8 cellular contexts compared by ENCODE assay signal in the genomic region with DNA sequence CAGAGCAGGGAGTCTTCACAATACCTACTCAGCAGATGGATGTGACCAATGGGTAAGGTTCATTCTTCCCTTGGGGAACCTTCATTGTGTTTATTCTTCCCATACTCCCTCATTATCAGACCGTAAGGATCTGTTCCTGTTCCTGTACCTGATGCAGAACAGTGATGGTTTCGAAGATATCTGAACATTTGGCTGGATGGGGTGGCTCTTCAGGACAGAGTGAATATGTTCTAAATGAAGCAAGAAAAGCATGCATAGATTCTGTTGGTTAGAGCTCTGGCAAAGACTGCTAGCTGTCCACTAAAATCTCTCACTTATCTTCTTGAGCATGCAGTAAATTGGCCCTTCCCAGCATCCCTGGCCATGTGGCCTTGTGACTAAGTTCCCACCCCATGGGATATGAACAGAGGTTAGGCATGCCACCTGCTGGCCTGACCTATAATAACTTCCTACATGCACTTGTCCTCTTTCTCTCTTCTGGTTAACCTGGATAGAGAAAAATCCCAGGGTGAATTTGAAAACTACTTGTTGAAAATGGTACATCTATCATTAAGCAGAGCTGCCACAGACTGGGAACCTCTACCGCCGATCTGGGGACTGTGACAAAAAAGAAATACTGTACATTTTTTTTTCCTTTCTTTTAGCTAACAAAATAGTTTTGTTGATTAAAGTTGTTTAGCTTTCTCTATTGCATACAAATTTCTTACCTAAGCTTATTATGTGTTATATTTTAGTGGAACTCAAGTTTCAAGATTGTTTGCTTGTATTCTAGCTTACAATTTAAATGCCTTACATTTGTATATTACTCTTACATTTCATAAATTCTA.
DNase-seq lines count a peak whose midpoint lies in the region; ATAC-seq, FAIRE-seq and TF ChIP-seq lines count a peak whose summit lies in the region.

No MANE protein-coding gene starts in this region.

- no TSS peak for BruUV-seq in OCI-LY7 (replicated peaks; lab: Mats Ljungman, UMichigan)

- no peaks in the 10 kb centered on the region for H4K20me1 ChIP-seq in OCI-LY7 (ENCODE audit: insufficient read depth, low read length)

- no peak overlapping the region for H3K27ac Mint-ChIP-seq in activated T-cell treated with anti-CD3 and anti-CD28 coated beads, Interleukin-2, amount 50 U/mL, for 72 hours

- CTCF ChIA-PET in OCI-LY7 (lab: Charles Lee; ENCODE audit: unreplicated experiment), result no interaction called here

- TF ChIP-seq CTCF in OCI-LY7 (conservative IDR thresholded peaks at IDR 0.05; ENCODE audit: low read length) (peak; percentile 84), pancreas (IDR thresholded peaks at IDR 0.05) (peak; percentile 13 to 50 (median 32))

- H3K9me2 ChIP-seq in OCI-LY7 (ENCODE audit: insufficient read depth, low read length), result no peaks in the 10 kb centered on the region

- H3K27ac ChIP-seq in OCI-LY7 (ENCODE audit: low read depth, low read length, poor library complexity, severe bottlenecking) (no peak overlapping the region), pancreas (no peak overlapping the region)

- H3K4me3 Mint-ChIP-seq in activated T-cell treated with anti-CD3 and anti-CD28 coated beads, Interleukin-2, amount 50 U/mL, for 72 hours, result no peak overlapping the region

- H3K9me3 Mint-ChIP-seq in activated T-cell treated with anti-CD3 and anti-CD28 coated beads, Interleukin-2, amount 50 U/mL, for 72 hours, result no peaks in the 10 kb centered on the region

- POLR2A ChIA-PET in OCI-LY7 (lab: Charles Lee), result interaction anchor here (0.9 to 1.2 kb wide), 2 partner anchors 59 to 88 kb away, joined by 3 read pairs; no protein-coding TSS in a partner anchor

- no peak overlapping the region for H3K4me3 ChIP-seq in OCI-LY7 (ENCODE audit: low read depth, low read length, poor library complexity, severe bottlenecking)
- no peak overlapping the region for H3K4me3 ChIP-seq in pancreas

- intact Hi-C loops in OCI-LY7 (cut with micrococcal nuclease; ENCODE audit: unreplicated experiment), result loop anchor here (1.0 kb wide), 1 partner anchor 561 kb away; no protein-coding TSS in a partner anchor
- intact Hi-C loops in pancreas (cut with DNase I), result loop anchor here in 1 of 3 donors (10.0 kb wide), 1 partner anchor 566 kb away; no protein-coding TSS in a partner anchor

- peak; percentile 28 for FAIRE-seq in frontal cortex (lab: Jason Lieb, UNC)
- FAIRE-seq in pancreas (lab: Jason Lieb, UNC), result no peak

- H3K4me1 Mint-ChIP-seq in activated T-cell treated with anti-CD3 and anti-CD28 coated beads, Interleukin-2, amount 50 U/mL, for 72 hours (ENCODE audit: low read depth), result peaks cover 7% of the 10 kb centered on the region

- H3K4me2 ChIP-seq in OCI-LY7 (ENCODE audit: low read length), result no peak overlapping the region

- H3K27me3 Mint-ChIP-seq in activated T-cell treated with anti-CD3 and anti-CD28 coated beads, Interleukin-2, amount 50 U/mL, for 72 hours (ENCODE audit: low read depth), result peaks cover 5% of the 10 kb centered on the region

- H3K36me3 Mint-ChIP-seq in activated T-cell treated with anti-CD3 and anti-CD28 coated beads, Interleukin-2, amount 50 U/mL, for 72 hours (ENCODE audit: insufficient read depth in 2 of 2), result no peaks in the 10 kb centered on the region

- H3K27me3 ChIP-seq in pancreas, result peaks cover 0 to 4% (median 0%) of the 10 kb centered on the region in 4 donors

- H3K36me3 ChIP-seq in OCI-LY7 (ENCODE audit: insufficient read depth, low read length) (no peaks in the 10 kb centered on the region), pancreas (no peaks in the 10 kb centered on the region)

- H2AFZ ChIP-seq in OCI-LY7 (ENCODE audit: low read length), result no peak overlapping the region

- DNase-seq in DMS114 treated with DMSO at 0.1 percent for 48 hours (lab: John Stamatoyannopoulos, UW; ENCODE audit: unreplicated experiment) (peak; percentile 10), OCI-LY7 (ENCODE audit: low spot score) (peak; percentile 51), frontal cortex (ENCODE audit: low spot score in 2 of 2) (peak in 1 of 2 donors; percentile 5), pancreas (peak; percentile 45 to 77 (median 53)), cerebellum (ENCODE audit: low spot score) (no peak)
- DNase-seq in activated T-cell treated with anti-CD3 and anti-CD28 coated beads, Interleukin-2, amount 50 U/mL, for 72 hours, result peak; percentile 39 to 49

- H3K79me2 ChIP-seq in OCI-LY7 (ENCODE audit: insufficient read depth, low read depth, low read length), result no peaks in the 10 kb centered on the region

- H3K4me1 ChIP-seq in OCI-LY7 (ENCODE audit: insufficient read depth, low read length, poor library complexity, severe bottlenecking), result no peaks in the 10 kb centered on the region
- no peaks in the 10 kb centered on the region for H3K4me1 ChIP-seq in pancreas

- ATAC-seq in GM19468 (IDR thresholded peaks at IDR 0.05; ENCODE audit: extremely low read depth, unreplicated experiment), result peak; percentile 55
- peak; percentile 89 for ATAC-seq in HG03571 (IDR thresholded peaks at IDR 0.05; ENCODE audit: unreplicated experiment)
- peak; percentile 81 to 83 for ATAC-seq in activated T-cell treated with anti-CD3 and anti-CD28 coated beads, Interleukin-2, amount 50 U/mL, for 72 hours (replicated peaks in 1 of 2)
- ATAC-seq in pancreas, result peak; percentile 79 to 100 (median 98)

- H3K9me3 ChIP-seq in OCI-LY7 (ENCODE audit: low read length) (no peaks in the 10 kb centered on the region), pancreas (no peaks in the 10 kb centered on the region)

- WGBS in pancreas, 2 donors, result 39 to 41% methylated on average over 4 of the region's 4 CpGs
